Comparison of ENCODE assay signal across 14 cellular contexts in genomic region chr21:45304945-45305344, GRCh38.
DNase-seq lines count a peak whose midpoint lies in the region; ATAC-seq and TF ChIP-seq lines count a peak whose summit lies in the region.
"Had no signal": no experiment of that assay in that cellular context is flagged by ENCODE, and none has a peak within 500 bp of the region (broad histone marks: within the 10 kb centered on the region; RNA-seq: fewer than 3 reads in every experiment).

No MANE protein-coding gene starts in this region.

- 0 out of 22 replicates have a peak overlapping the region, but pooled peaks of 1 of the 11 experiments have one; percentile 6 for H3K9ac ChIP-seq in BLaER1 treated with 17β-estradiol and CSF1 and Interleukin-3, amounts not matched to agents 10 nM and 100 nM
- no peak overlapping the region for H3K9ac ChIP-seq in muscle layer of colon (ENCODE audit: low read length)

- CTCF ChIA-PET in HEK293 (lab: Yijun Ruan, JAX): no interaction called here
- CTCF ChIA-PET in RWPE1 (lab: Yijun Ruan, JAX): no interaction called here

- no peaks in the 10 kb centered on the region for H3K27me3 Mint-ChIP-seq in activated naive CD8-positive, alpha-beta T cell treated with anti-CD3 and anti-CD28 coated beads, Interleukin-2, amount 50 U/mL, for 24 hours

- no peak overlapping the region for H3K4me3 ChIP-seq in BLaER1 treated with 17β-estradiol and CSF1 and Interleukin-3, amounts not matched to agents 10 nM and 100 nM
- H3K4me3 ChIP-seq in HEK293 (ENCODE audit: low read depth, low read length) (no peak overlapping the region), muscle layer of colon (ENCODE audit: low read depth in 1 of 2, low read length in 2 of 2) (no peak overlapping the region)
- H3K4me3 ChIP-seq: spleen had no signal

- no peaks in the 10 kb centered on the region for H3K36me3 Mint-ChIP-seq in activated naive CD8-positive, alpha-beta T cell treated with anti-CD3 and anti-CD28 coated beads, Interleukin-2, amount 50 U/mL, for 24 hours (ENCODE audit: low read depth)

- H3K27me3 ChIP-seq in BLaER1 treated with 17β-estradiol and CSF1 and Interleukin-3, amounts not matched to agents 10 nM and 100 nM: peaks cover 0 to 15% (median 6%) of the 10 kb centered on the region in 11 experiments; a peak in 6 of 22 replicates
- H3K27me3 ChIP-seq in muscle layer of colon (ENCODE audit: control insufficient read depth in 1 of 2, insufficient read depth in 2 of 2, low read length in 2 of 2): no peaks in the 10 kb centered on the region

- H3K4me1 ChIP-seq in BLaER1 treated with 17β-estradiol and CSF1 and Interleukin-3, amounts not matched to agents 10 nM and 100 nM: peaks cover 41 to 88% (median 82%) of the 10 kb centered on the region in 10 experiments
- H3K4me1 ChIP-seq in HEK293 (ENCODE audit: control insufficient read depth, insufficient read depth, low read length) (no peaks in the 10 kb centered on the region), muscle layer of colon (ENCODE audit: insufficient read depth, low read length) (peaks cover 55% of the 10 kb centered on the region)

- no peaks in the 10 kb centered on the region for H3K36me3 ChIP-seq in BLaER1 treated with 17β-estradiol and CSF1 and Interleukin-3, amounts not matched to agents 10 nM and 100 nM
- H3K36me3 ChIP-seq in HEK293 (ENCODE audit: control insufficient read depth in 2 of 2, insufficient read depth in 1 of 2, low read length in 2 of 2) (peaks cover 0 to under 1% of the 10 kb centered on the region in 2 experiments; a peak in 1 of 3 replicates), muscle layer of colon (ENCODE audit: insufficient read depth, low read length) (no peaks in the 10 kb centered on the region)
- H3K36me3 ChIP-seq: spleen had no signal

- H3K9me3 Mint-ChIP-seq in activated naive CD8-positive, alpha-beta T cell treated with anti-CD3 and anti-CD28 coated beads, Interleukin-2, amount 50 U/mL, for 24 hours: no peaks in the 10 kb centered on the region
- H3K9me3 Mint-ChIP-seq: effector memory CD8-positive, alpha-beta T cell had no signal

- DNase-seq in activated naive CD8-positive, alpha-beta T cell treated with anti-CD3 and anti-CD28 coated beads, Interleukin-2, amount 50 U/mL, for 24 hours: peak; percentile 32
- DNase-seq in NCI-H524 treated with DMSO at 0.1 percent for 48 hours (lab: John Stamatoyannopoulos, UW) (no peak), ecto neural progenitor cell (ENCODE audit: low spot score) (no peak), RWPE1 (ENCODE audit: low spot score) (no peak)
- DNase-seq: effector memory CD8-positive, alpha-beta T cell; foreskin melanocyte; NCI-H1092; occipital lobe had no signal

- peak; percentile 62 for ATAC-seq in activated naive CD8-positive, alpha-beta T cell treated with anti-CD3 and anti-CD28 coated beads, Interleukin-2, amount 50 U/mL, for 24 hours
- ATAC-seq: effector memory CD8-positive, alpha-beta T cell had no signal

- POLR2A ChIA-PET in HEK293 (lab: Yijun Ruan, JAX) (no interaction called here), RWPE1 (lab: Yijun Ruan, JAX; ENCODE audit: low non-redundant PET) (no interaction called here)

- no peak overlapping the region for H3K27ac ChIP-seq in BLaER1 treated with 17β-estradiol and CSF1 and Interleukin-3, amounts not matched to agents 10 nM and 100 nM
- no peak overlapping the region for H3K27ac ChIP-seq in HEK293 (ENCODE audit: extremely low read depth, low read depth, low read length)
- H3K27ac ChIP-seq in muscle layer of colon (ENCODE audit: low read depth, low read length): peak overlapping the region; percentile 45
- no peak overlapping the region for H3K27ac ChIP-seq in RWPE1
- H3K27ac ChIP-seq: VCaP had no signal

- peaks cover 41% of the 10 kb centered on the region for H3K4me1 Mint-ChIP-seq in activated naive CD8-positive, alpha-beta T cell treated with anti-CD3 and anti-CD28 coated beads, Interleukin-2, amount 50 U/mL, for 24 hours
- H3K4me1 Mint-ChIP-seq: B cell had no signal

- no peak overlapping the region for H3K27ac Mint-ChIP-seq in activated naive CD8-positive, alpha-beta T cell treated with anti-CD3 and anti-CD28 coated beads, Interleukin-2, amount 50 U/mL, for 24 hours
- H3K27ac Mint-ChIP-seq: B cell had no signal

- H3K4me3 Mint-ChIP-seq in activated naive CD8-positive, alpha-beta T cell treated with anti-CD3 and anti-CD28 coated beads, Interleukin-2, amount 50 U/mL, for 24 hours: no peak overlapping the region
- H3K4me3 Mint-ChIP-seq: B cell; effector memory CD8-positive, alpha-beta T cell had no signal

- TF ChIP-seq CTCF in HEK293 (tag by site-specific recombination; IDR thresholded peaks at IDR 0.05) (no peak), RWPE1 (conservative IDR thresholded peaks at IDR 0.05; ENCODE audit: low read depth) (no peak)

- H4K20me1 ChIP-seq in BLaER1 treated with 17β-estradiol and CSF1 and Interleukin-3, amounts not matched to agents 10 nM and 100 nM: peaks cover 0 to 12% (median 0%) of the 10 kb centered on the region in 11 experiments; a peak in 5 of 22 replicates

- no peaks in the 10 kb centered on the region for H3K9me3 ChIP-seq in BLaER1 treated with 17β-estradiol and CSF1 and Interleukin-3, amounts not matched to agents 10 nM and 100 nM (replicated peaks in 1 of 11)
- H3K9me3 ChIP-seq in HEK293 (ENCODE audit: control insufficient read depth, insufficient read depth, low read depth, low read length): no peaks in the 10 kb centered on the region
- no peaks in the 10 kb centered on the region for H3K9me3 ChIP-seq in muscle layer of colon (ENCODE audit: low read length)
- H3K9me3 ChIP-seq: spleen had no signal

- H3K4me2 ChIP-seq in BLaER1 treated with 17β-estradiol and CSF1 and Interleukin-3, amounts not matched to agents 10 nM and 100 nM: peak overlapping the region in 9 of 11 experiments; percentile 39 to 89 (median 68); a peak in 18 of 22 replicates

TF ChIP-seq in HEK293, 187 proteins besides CTCF, POLR2A, EP300 and RAD21:
- TF ChIP-seq ZSCAN16 (tag by site-specific recombination; IDR thresholded peaks at IDR 0.05): no peak
- peak; percentile 39; the same call in 1 of the 2 replicates for TF ChIP-seq ZNF266 (tag by site-specific recombination; IDR thresholded peaks at IDR 0.05; ENCODE audit: low read depth)
